Comparison of ENCODE assay signal across 15 cellular contexts in genomic region chr6:139007428-139007827, GRCh38. TPM values are rescaled to one million over a fixed set of nuclear protein-coding genes. Genes with fewer than 3 reads are reported as not detected.
DNase-seq lines count a peak whose midpoint lies in the region; ATAC-seq and TF ChIP-seq lines count a peak whose summit lies in the region.
"Had no signal": no experiment of that assay in that cellular context is flagged by ENCODE, and none has a peak within 500 bp of the region (broad histone marks: within the 10 kb centered on the region; RNA-seq: fewer than 3 reads in every experiment).

No MANE protein-coding gene starts in this region.

- TF ChIP-seq EP300 in tibial nerve (IDR thresholded peaks at IDR 0.05), result no peak

- no peaks in the 10 kb centered on the region for H3K4me1 ChIP-seq in tibial nerve

- TF ChIP-seq CTCF in activated B cell treated with CpG ODN at 0.5 μM for 24 hours (IDR thresholded peaks at IDR 0.05), result no peak
- TF ChIP-seq CTCF in tibial nerve (IDR thresholded peaks at IDR 0.05), result no peak

- no peak overlapping the region for H3K4me3 Mint-ChIP-seq in activated B cell treated with CpG ODN at 0.5 μM for 24 hours
- H3K4me3 Mint-ChIP-seq in stimulated activated memory B cell treated with anti-CD40 and anti-IgM and Interleukin-4, amounts not matched to agents 10 μg/mL and 1 μg/mL and 100 μg/mL, for 72 hours, result no peak overlapping the region
- H3K4me3 Mint-ChIP-seq: CD14-positive monocyte; CD4-positive, alpha-beta memory T cell had no signal

- CTCF ChIA-PET in activated B cell treated with CpG ODN at 0.5 μM for 24 hours (lab: Charles Lee), result no interaction called here

- no peaks in the 10 kb centered on the region for H3K9me3 ChIP-seq in tibial nerve
- H3K9me3 ChIP-seq: HAP-1 had no signal

- POLR2A ChIA-PET in activated B cell treated with CpG ODN at 0.5 μM for 24 hours (lab: Charles Lee), result interaction anchor here (0.6 kb wide), 1 partner anchor 141 kb away, joined by 14 read pairs; no protein-coding TSS in a partner anchor

- no peaks in the 10 kb centered on the region for H3K27me3 Mint-ChIP-seq in activated B cell treated with CpG ODN at 0.5 μM for 24 hours
- H3K27me3 Mint-ChIP-seq in stimulated activated memory B cell treated with anti-CD40 and anti-IgM and Interleukin-4, amounts not matched to agents 10 μg/mL and 1 μg/mL and 100 μg/mL, for 72 hours, result no peaks in the 10 kb centered on the region
- H3K27me3 Mint-ChIP-seq: CD4-positive, alpha-beta memory T cell had no signal

- H3K36me3 ChIP-seq in tibial nerve, result no peaks in the 10 kb centered on the region
- H3K36me3 ChIP-seq: HAP-1 had no signal

- peaks cover 5% of the 10 kb centered on the region for H3K9me3 Mint-ChIP-seq in activated B cell treated with CpG ODN at 0.5 μM for 24 hours
- H3K9me3 Mint-ChIP-seq in stimulated activated memory B cell treated with anti-CD40 and anti-IgM and Interleukin-4, amounts not matched to agents 10 μg/mL and 1 μg/mL and 100 μg/mL, for 72 hours, result no peaks in the 10 kb centered on the region
- H3K9me3 Mint-ChIP-seq: CD4-positive, alpha-beta memory T cell had no signal

- H3K4me1 Mint-ChIP-seq in activated B cell treated with CpG ODN at 0.5 μM for 24 hours, result peaks cover 13% of the 10 kb centered on the region
- H3K4me1 Mint-ChIP-seq in stimulated activated memory B cell treated with anti-CD40 and anti-IgM and Interleukin-4, amounts not matched to agents 10 μg/mL and 1 μg/mL and 100 μg/mL, for 72 hours, result no peaks in the 10 kb centered on the region
- H3K4me1 Mint-ChIP-seq: CD4-positive, alpha-beta memory T cell had no signal

- peak; percentile 52 for ATAC-seq in activated B cell treated with CpG ODN at 0.5 μM for 24 hours (ENCODE audit: low read depth)
- ATAC-seq in stimulated activated memory B cell treated with anti-CD40 and anti-IgM and Interleukin-4, amounts not matched to agents 10 μg/mL and 1 μg/mL and 100 μg/mL, for 72 hours, result peak; percentile 47

- intact Hi-C loops in activated B cell treated with CpG ODN at 0.5 μM for 24 hours (cut with micrococcal nuclease), result no loop called here

- no peak overlapping the region for H3K4me3 ChIP-seq in tibial nerve
- H3K4me3 ChIP-seq: GM23248, HAP-1 had no signal

- H3K27me3 ChIP-seq in tibial nerve, result no peaks in the 10 kb centered on the region

- no peaks in the 10 kb centered on the region for H3K36me3 Mint-ChIP-seq in activated B cell treated with CpG ODN at 0.5 μM for 24 hours (ENCODE audit: low read depth)
- H3K36me3 Mint-ChIP-seq in stimulated activated memory B cell treated with anti-CD40 and anti-IgM and Interleukin-4, amounts not matched to agents 10 μg/mL and 1 μg/mL and 100 μg/mL, for 72 hours, result no peaks in the 10 kb centered on the region
- H3K36me3 Mint-ChIP-seq: CD14-positive monocyte; CD4-positive, alpha-beta memory T cell had no signal

- WGBS in tibial nerve, 2 donors, result 100% methylated on average over 1 of the region's 1 CpG

- no peak overlapping the region for H3K27ac ChIP-seq in tibial nerve
- H3K27ac ChIP-seq: GM23248 had no signal

- DNase-seq in MV-4-11 (lab: John Stamatoyannopoulos, UW), result peak; percentile 39
- no peak for DNase-seq in activated B cell treated with CpG ODN at 0.5 μM for 24 hours
- no peak for DNase-seq in central memory CD4-positive, alpha-beta T cell
- no peak for DNase-seq in tibial nerve (ENCODE audit: low spot score in 2 of 2)
- DNase-seq in stimulated activated CD4-positive, alpha-beta T cell treated with anti-CD3 and anti-CD28 coated beads, Interleukin-12 subunit alpha, Interleukin-12 subunit beta, amount 100 ng/mL, for 4 hours, result no peak
- DNase-seq: ACHN; AML-193; CD4-positive, alpha-beta memory T cell; DMS153; DMS79; GDM1; GM23248 had no signal

- TF ChIP-seq POLR2A in tibial nerve (IDR thresholded peaks at IDR 0.05), result no peak

- no peak overlapping the region for H3K27ac Mint-ChIP-seq in activated B cell treated with CpG ODN at 0.5 μM for 24 hours
- H3K27ac Mint-ChIP-seq in stimulated activated memory B cell treated with anti-CD40 and anti-IgM and Interleukin-4, amounts not matched to agents 10 μg/mL and 1 μg/mL and 100 μg/mL, for 72 hours, result no peak overlapping the region
- H3K27ac Mint-ChIP-seq: CD4-positive, alpha-beta memory T cell had no signal

RNA-seq across cellular contexts. Expression of gene REPS1, which starts 19.4 kb away (rescaled TPM):
- 44.8 and 58.8 TPM in 2 replicates for total RNA-seq in activated B cell treated with CpG ODN at 0.5 μM for 24 hours
- total RNA-seq in tibial nerve, result 10 to 100 TPM; 31.0 to 66.0 (median 50.6) TPM

RNA-seq across cellular contexts. Expression of gene ABRACL, which starts 21.1 kb away (rescaled TPM):
- total RNA-seq in activated B cell treated with CpG ODN at 0.5 μM for 24 hours (63.5 and 63.8 TPM in 2 replicates), tibial nerve (1 to 10 TPM; 2.2 to 4.6 (median 3.2) TPM)

Comparison
In these comparisons a context has a peak if more than half of its experiments do, and no peak if none do; other contexts are left out.
1. RNA of gene ABRACL, which starts 21.1 kb away (total RNA-seq): 63.5 to 63.8 TPM in activated B cell treated with CpG ODN at 0.5 μM for 24 hours; 2.2 to 4.6 TPM in tibial nerve; every median in the first group is over 10 times any median in the second.